ENCODE assay signal across 8 cellular contexts in genomic region chr17:39165178-39165843, GRCh38. TPM values are rescaled to one million over a fixed set of nuclear protein-coding genes. Genes with fewer than 3 reads are reported as not detected.
DNase-seq lines count a peak whose midpoint lies in the region; ATAC-seq and TF ChIP-seq lines count a peak whose summit lies in the region.

No MANE protein-coding gene starts in this region.

- H4K20me1 ChIP-seq in hepatocyte (ENCODE audit: insufficient read depth, poor library complexity, severe bottlenecking), result no peaks in the 10 kb centered on the region

- H3K4me1 Mint-ChIP-seq in activated T-cell treated with anti-CD3 and anti-CD28 coated beads, Interleukin-2, amount 50 U/mL, for 72 hours (ENCODE audit: low read depth), result peaks cover 17% of the 10 kb centered on the region

- no peaks in the 10 kb centered on the region for H3K36me3 Mint-ChIP-seq in activated T-cell treated with anti-CD3 and anti-CD28 coated beads, Interleukin-2, amount 50 U/mL, for 72 hours (ENCODE audit: insufficient read depth in 2 of 2)

- intact Hi-C loops in sigmoid colon (cut with DNase I), result loop anchor here (5.0 kb wide), 1 partner anchor 67 kb away; no protein-coding TSS in a partner anchor

- H3K27me3 ChIP-seq in hepatocyte, result peaks cover 13% of the 10 kb centered on the region
- no peaks in the 10 kb centered on the region for H3K27me3 ChIP-seq in sigmoid colon

- H3K27ac ChIP-seq in hepatocyte (no peak overlapping the region), sigmoid colon (peak overlapping the region in 3 of 4 donors; percentile 50 to 64 (median 60))

- H3K27ac Mint-ChIP-seq in activated T-cell treated with anti-CD3 and anti-CD28 coated beads, Interleukin-2, amount 50 U/mL, for 72 hours, result no peak overlapping the region

- peak overlapping the region; percentile 93 for H3K4me2 ChIP-seq in hepatocyte

- H3K4me1 ChIP-seq in hepatocyte (ENCODE audit: insufficient read depth) (no peaks in the 10 kb centered on the region), sigmoid colon (peaks cover 0 to 25% (median 16%) of the 10 kb centered on the region in 4 donors)

- H2AFZ ChIP-seq in hepatocyte, result peak overlapping the region; percentile 41

- no peak for TF ChIP-seq CTCF in GM12865 (IDR thresholded peaks at IDR 0.05; ENCODE audit: insufficient read depth, low read depth, low read length, missing control alignments)
- TF ChIP-seq CTCF in hepatocyte (IDR thresholded peaks at IDR 0.05; ENCODE audit: poor library complexity), result no peak
- TF ChIP-seq CTCF in sigmoid colon (IDR thresholded peaks at IDR 0.05), result no peak

- H3K36me3 ChIP-seq in hepatocyte (replicated peaks; ENCODE audit: insufficient read depth, low read depth), result no peaks in the 10 kb centered on the region
- H3K36me3 ChIP-seq in sigmoid colon, result no peaks in the 10 kb centered on the region

- DNase-seq in GM12865 (ENCODE audit: low read depth) (no peak), hepatocyte (ENCODE audit: low spot score) (no peak), sigmoid colon (no peak), D341Med (ENCODE audit: low spot score) (no peak), midbrain (lab: John Stamatoyannopoulos, UW) (no peak), mesenteric fat pad (ENCODE audit: low spot score) (no peak)
- no peak for DNase-seq in activated T-cell treated with anti-CD3 and anti-CD28 coated beads, Interleukin-2, amount 50 U/mL, for 72 hours

- H3K9me3 ChIP-seq in hepatocyte (ENCODE audit: low read depth) (no peaks in the 10 kb centered on the region), sigmoid colon (no peaks in the 10 kb centered on the region)

- H3K4me3 ChIP-seq in GM12865 (ENCODE audit: low read depth, low read length) (peak overlapping the region; percentile 56), hepatocyte (no peak overlapping the region), sigmoid colon (peak overlapping the region; percentile 35 to 62 (median 50))

- H3K9me2 ChIP-seq in hepatocyte (replicated peaks; ENCODE audit: insufficient read depth), result no peaks in the 10 kb centered on the region

- H3K4me3 Mint-ChIP-seq in activated T-cell treated with anti-CD3 and anti-CD28 coated beads, Interleukin-2, amount 50 U/mL, for 72 hours, result peak overlapping the region; percentile 77 to 82

- H3K9me3 Mint-ChIP-seq in activated T-cell treated with anti-CD3 and anti-CD28 coated beads, Interleukin-2, amount 50 U/mL, for 72 hours, result peaks cover 0 to 4% of the 10 kb centered on the region in 2 donors

- no peak for TF ChIP-seq EP300 in sigmoid colon (IDR thresholded peaks at IDR 0.05)

- no peaks in the 10 kb centered on the region for H3K79me2 ChIP-seq in hepatocyte

- TF ChIP-seq POLR2A in sigmoid colon (IDR thresholded peaks at IDR 0.05), result no peak

- H3K27me3 Mint-ChIP-seq in activated T-cell treated with anti-CD3 and anti-CD28 coated beads, Interleukin-2, amount 50 U/mL, for 72 hours (ENCODE audit: low read depth), result peaks cover 28% of the 10 kb centered on the region

- WGBS in hepatocyte (ENCODE audit: low lambda C conversion rate, missing lambda C conversion rate), result 20% methylated on average over 44 of the region's 51 CpGs
- 8 to 33% methylated on average over 51 of the region's 51 CpGs for WGBS in sigmoid colon, 2 donors

- peak in 1 of 2 donors; percentile 46 for ATAC-seq in activated T-cell treated with anti-CD3 and anti-CD28 coated beads, Interleukin-2, amount 50 U/mL, for 72 hours (replicated peaks in 1 of 2)
- ATAC-seq in GM19324 (IDR thresholded peaks at IDR 0.05; ENCODE audit: low FRiP score, unreplicated experiment), result no peak

RNA-seq across cellular contexts. Expression of gene ARL5C, which starts 0.7 kb away (rescaled TPM):
- under 1 TPM; 0.12 to 0.16 TPM for total RNA-seq in activated T-cell treated with anti-CD3 and anti-CD28 coated beads, Interleukin-2, amount 50 U/mL, for 72 hours
- total RNA-seq in hepatocyte (not detected in 2 replicates), sigmoid colon (under 1 TPM in 1 of 4 donors, not detected in 3; 0.28 TPM), mesenteric fat pad (not detected)
- polyA plus RNA-seq in hepatocyte (not detected in 2 replicates), sigmoid colon (not detected)

RNA-seq across cellular contexts. Expression of gene PLXDC1, which starts 13.9 kb away (rescaled TPM):
- 1 to 10 TPM; 3.0 to 5.6 TPM for total RNA-seq in activated T-cell treated with anti-CD3 and anti-CD28 coated beads, Interleukin-2, amount 50 U/mL, for 72 hours
- total RNA-seq in hepatocyte (4.1 and 8.6 TPM in 2 replicates), sigmoid colon (10 to 100 TPM in 3 of 4 donors, 1 to 10 TPM in 1; 6.2 to 13.0 (median 10.3) TPM), mesenteric fat pad (6.3 TPM)
- polyA plus RNA-seq in hepatocyte (3.9 and 4.1 TPM in 2 replicates), sigmoid colon (1 to 10 TPM; 1.4 to 4.8 (median 3.6) TPM)

RNA-seq across cellular contexts. Expression of gene CACNB1, which starts 32.2 kb away (rescaled TPM):
- 10 to 100 TPM; 10.5 to 15.3 TPM for total RNA-seq in activated T-cell treated with anti-CD3 and anti-CD28 coated beads, Interleukin-2, amount 50 U/mL, for 72 hours
- total RNA-seq in hepatocyte, result 1.9 and 2.2 TPM in 2 replicates
- 4.2 and 6.3 TPM in 2 replicates for polyA plus RNA-seq in hepatocyte
- total RNA-seq in sigmoid colon, result 1 to 10 TPM; 5.3 to 8.0 (median 7.4) TPM
- polyA plus RNA-seq in sigmoid colon, result 10 to 100 TPM in 1 of 3 donors, 1 to 10 TPM in 2; 3.0 to 11.6 (median 8.1) TPM
- total RNA-seq in mesenteric fat pad, result 5.1 TPM

RNA-seq across cellular contexts. Expression of gene RPL19, which starts 34.8 kb away (rescaled TPM):
- 1,000 to 10,000 TPM; 2,889 to 2,909 TPM for total RNA-seq in activated T-cell treated with anti-CD3 and anti-CD28 coated beads, Interleukin-2, amount 50 U/mL, for 72 hours
- total RNA-seq in hepatocyte (1,924 and 2,459 TPM in 2 replicates), sigmoid colon (1,000 to 10,000 TPM; 3,053 to 4,685 (median 3,950) TPM), mesenteric fat pad (1,346 TPM)
- polyA plus RNA-seq in hepatocyte (806 and 874 TPM in 2 replicates), sigmoid colon (1,000 to 10,000 TPM; 2,689 to 4,258 (median 3,169) TPM)
